In the genomic region with DNA sequence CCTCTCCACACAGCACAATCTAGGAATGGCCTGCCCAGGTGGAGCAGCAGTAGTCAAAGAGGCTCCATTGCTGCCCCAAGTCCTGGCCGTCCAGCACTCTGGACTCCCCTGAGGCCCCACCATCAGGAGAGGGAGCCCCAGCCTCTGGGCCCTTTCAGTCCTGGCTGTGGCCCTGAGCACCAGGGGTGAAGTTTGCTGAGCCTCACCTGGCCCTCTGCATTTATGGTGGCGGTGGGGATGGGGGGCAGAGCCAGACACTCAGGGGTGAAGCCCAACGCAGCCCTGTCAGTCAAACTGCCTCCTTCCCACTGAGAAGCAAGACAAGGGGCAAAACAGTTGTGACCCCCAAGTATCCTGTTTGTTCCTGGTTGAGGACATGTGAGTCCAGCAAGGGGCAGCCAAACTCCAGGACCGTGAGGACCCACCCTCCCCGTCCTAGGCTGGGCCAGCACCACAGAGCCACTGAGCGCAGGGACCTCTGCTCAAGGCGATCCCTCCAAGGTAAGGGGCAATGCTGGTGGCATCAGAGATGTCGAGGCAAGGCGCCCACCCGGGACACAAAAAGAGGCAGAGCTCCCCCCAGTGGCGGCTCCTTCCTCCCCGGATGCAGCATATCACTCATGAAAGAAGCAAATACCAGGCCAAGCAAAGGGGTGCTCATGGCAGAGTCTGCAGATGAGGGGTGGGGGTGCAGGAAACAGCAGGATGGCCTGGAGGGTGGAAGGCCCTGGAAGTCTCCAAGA, we compare ENCODE assay signal across 9 cellular contexts. TPM values are rescaled to one million over a fixed set of nuclear protein-coding genes. Genes with fewer than 3 reads are reported as not detected.
DNase-seq lines count a peak whose midpoint lies in the region; ATAC-seq and TF ChIP-seq lines count a peak whose summit lies in the region.
"Had no signal": no experiment of that assay in that cellular context is flagged by ENCODE, and none has a peak within 500 bp of the region (broad histone marks: within the 10 kb centered on the region; RNA-seq: fewer than 3 reads in every experiment).

No MANE protein-coding gene starts in this region.

- intact Hi-C loops in activated CD4-positive, alpha-beta T cell treated with anti-CD3 and anti-CD28 coated beads for 36 hours (cut with DNase I, micrococcal nuclease) = loop anchor here (1.0 to 5.0 kb wide), 4 partner anchors 140 to 393 kb away; a partner anchor contains a TSS
- intact Hi-C loops in colonic mucosa (cut with DNase I) = loop anchor here (5.0 kb wide), 2 partner anchors 140 to 220 kb away; a partner anchor contains a TSS

- ATAC-seq in activated CD4-positive, alpha-beta T cell treated with anti-CD3 and anti-CD28 coated beads for 36 hours = peak; percentile 52
- ATAC-seq in stimulated activated naive B cell treated with anti-CD40 and anti-IgM and Interleukin-4, amounts not matched to agents 10 μg/mL and 1 μg/mL and 100 μg/mL, for 72 hours (replicated peaks) = peak; percentile 22 to 48
- ATAC-seq in HG03354 (IDR thresholded peaks at IDR 0.05; ENCODE audit: poor library complexity, severe bottlenecking, unreplicated experiment) = no peak

- DNase-seq in ELF-1 (ENCODE audit: low read depth, low spot score) = peak; percentile 80
- peak; percentile 23 for DNase-seq in LHCN-M2 (ENCODE audit: low read depth)
- peak; percentile 82 for DNase-seq in activated CD4-positive, alpha-beta T cell treated with anti-CD3 and anti-CD28 coated beads for 36 hours
- peak; percentile 77 for DNase-seq in colonic mucosa
- peak in 1 of 2 experiments; percentile 69 for DNase-seq in mesothelial cell of epicardium (ENCODE audit: low spot score in 2 of 2, unreplicated experiment in 2 of 2)
- DNase-seq in stimulated activated naive B cell treated with anti-CD40 and anti-IgM and Interleukin-4, amounts not matched to agents 10 μg/mL and 1 μg/mL and 100 μg/mL, for 72 hours = no peak
- no peak for DNase-seq in NOMO-1 treated with dmso at 0.1 percent for 144 hours (lab: John Stamatoyannopoulos, UW; ENCODE audit: unreplicated experiment)

- CTCF ChIA-PET in activated CD4-positive, alpha-beta T cell treated with anti-CD3 and anti-CD28 coated beads for 36 hours (lab: Charles Lee) = interaction anchor here (0.6 to 1.6 kb wide), 5 partner anchors 197 to 368 kb away, joined by 3 to 6 read pairs (median 4); no protein-coding TSS in a partner anchor

- H3K4me3 ChIP-seq in colonic mucosa = no peak overlapping the region

- no peaks in the 10 kb centered on the region for H3K9me3 ChIP-seq in colonic mucosa

- TF ChIP-seq CTCF in colonic mucosa (IDR thresholded peaks at IDR 0.05) (peak; percentile 56), mesothelial cell of epicardium (IDR thresholded peaks at IDR 0.05; ENCODE audit: unreplicated experiment) (peak; percentile 26)

- POLR2A ChIA-PET in activated CD4-positive, alpha-beta T cell treated with anti-CD3 and anti-CD28 coated beads for 36 hours (lab: Charles Lee) = no interaction called here

- no peaks in the 10 kb centered on the region for H3K4me1 ChIP-seq in colonic mucosa

- no peaks in the 10 kb centered on the region for H3K36me3 Mint-ChIP-seq in activated CD4-positive, alpha-beta T cell treated with anti-CD3 and anti-CD28 coated beads for 36 hours (ENCODE audit: low read depth)
- no peaks in the 10 kb centered on the region for H3K36me3 Mint-ChIP-seq in mesothelial cell of epicardium
- H3K36me3 Mint-ChIP-seq in stimulated activated naive B cell treated with anti-CD40 and anti-IgM and Interleukin-4, amounts not matched to agents 10 μg/mL and 1 μg/mL and 100 μg/mL, for 72 hours = peaks cover 1 to 9% of the 10 kb centered on the region in 2 donors
- H3K36me3 Mint-ChIP-seq: activated naive CD4-positive, alpha-beta T cell treated with anti-CD3 and anti-CD28 coated beads, Interleukin-2, amount 50 U/mL, for 24 hours had no signal

- H3K4me1 Mint-ChIP-seq in activated CD4-positive, alpha-beta T cell treated with anti-CD3 and anti-CD28 coated beads for 36 hours = no peaks in the 10 kb centered on the region
- H3K4me1 Mint-ChIP-seq in mesothelial cell of epicardium = no peaks in the 10 kb centered on the region
- peaks cover 18 to 21% of the 10 kb centered on the region in 2 donors for H3K4me1 Mint-ChIP-seq in stimulated activated naive B cell treated with anti-CD40 and anti-IgM and Interleukin-4, amounts not matched to agents 10 μg/mL and 1 μg/mL and 100 μg/mL, for 72 hours
- H3K4me1 Mint-ChIP-seq: activated naive CD4-positive, alpha-beta T cell treated with anti-CD3 and anti-CD28 coated beads, Interleukin-2, amount 50 U/mL, for 24 hours had no signal

- no peaks in the 10 kb centered on the region for H3K27me3 Mint-ChIP-seq in activated CD4-positive, alpha-beta T cell treated with anti-CD3 and anti-CD28 coated beads for 36 hours
- H3K27me3 Mint-ChIP-seq in mesothelial cell of epicardium (ENCODE audit: low read depth) = no peaks in the 10 kb centered on the region
- H3K27me3 Mint-ChIP-seq in stimulated activated naive B cell treated with anti-CD40 and anti-IgM and Interleukin-4, amounts not matched to agents 10 μg/mL and 1 μg/mL and 100 μg/mL, for 72 hours = no peaks in the 10 kb centered on the region
- H3K27me3 Mint-ChIP-seq: activated naive CD4-positive, alpha-beta T cell treated with anti-CD3 and anti-CD28 coated beads, Interleukin-2, amount 50 U/mL, for 24 hours had no signal

- no peaks in the 10 kb centered on the region for H3K36me3 ChIP-seq in colonic mucosa

- H3K4me3 Mint-ChIP-seq in activated CD4-positive, alpha-beta T cell treated with anti-CD3 and anti-CD28 coated beads for 36 hours = no peak overlapping the region
- H3K4me3 Mint-ChIP-seq in mesothelial cell of epicardium = no peak overlapping the region
- H3K4me3 Mint-ChIP-seq in stimulated activated naive B cell treated with anti-CD40 and anti-IgM and Interleukin-4, amounts not matched to agents 10 μg/mL and 1 μg/mL and 100 μg/mL, for 72 hours = peak overlapping the region in 1 of 2 donors; percentile 14
- H3K4me3 Mint-ChIP-seq: activated naive CD4-positive, alpha-beta T cell treated with anti-CD3 and anti-CD28 coated beads, Interleukin-2, amount 50 U/mL, for 24 hours had no signal

- no peaks in the 10 kb centered on the region for H3K27me3 ChIP-seq in colonic mucosa

- peak overlapping the region in 1 of 2 donors; percentile 24 for H3K9ac ChIP-seq in colonic mucosa (ENCODE audit: low read depth in 2 of 2, low read length in 2 of 2)

- H3K27ac Mint-ChIP-seq in activated CD4-positive, alpha-beta T cell treated with anti-CD3 and anti-CD28 coated beads for 36 hours = peak overlapping the region; percentile 48
- no peak overlapping the region for H3K27ac Mint-ChIP-seq in mesothelial cell of epicardium
- peak overlapping the region; percentile 77 for H3K27ac Mint-ChIP-seq in stimulated activated naive B cell treated with anti-CD40 and anti-IgM and Interleukin-4, amounts not matched to agents 10 μg/mL and 1 μg/mL and 100 μg/mL, for 72 hours
- H3K27ac Mint-ChIP-seq: activated naive CD4-positive, alpha-beta T cell treated with anti-CD3 and anti-CD28 coated beads, Interleukin-2, amount 50 U/mL, for 24 hours had no signal

- H3K27ac ChIP-seq in colonic mucosa = no peak overlapping the region

- no peaks in the 10 kb centered on the region for H3K9me3 Mint-ChIP-seq in activated CD4-positive, alpha-beta T cell treated with anti-CD3 and anti-CD28 coated beads for 36 hours (ENCODE audit: low read depth)
- no peaks in the 10 kb centered on the region for H3K9me3 Mint-ChIP-seq in mesothelial cell of epicardium
- no peaks in the 10 kb centered on the region for H3K9me3 Mint-ChIP-seq in stimulated activated naive B cell treated with anti-CD40 and anti-IgM and Interleukin-4, amounts not matched to agents 10 μg/mL and 1 μg/mL and 100 μg/mL, for 72 hours
- H3K9me3 Mint-ChIP-seq: activated naive CD4-positive, alpha-beta T cell treated with anti-CD3 and anti-CD28 coated beads, Interleukin-2, amount 50 U/mL, for 24 hours had no signal

RNA-seq across cellular contexts. Expression of a gene that starts 4.8 kb away (rescaled TPM):
- total RNA-seq in LHCN-M2 (2014; rRNA removed) = not detected in 2 replicates
- not detected for polyA plus RNA-seq in LHCN-M2 (2012)
- total RNA-seq in activated CD4-positive, alpha-beta T cell treated with anti-CD3 and anti-CD28 coated beads for 36 hours = under 1 TPM; 0.23 to 0.53 TPM
- 100 to 1,000 TPM; 186 to 239 TPM for total RNA-seq in colonic mucosa
- 2.5 to 3.5 TPM (median 2.7 TPM) in 3 replicates for total RNA-seq in mesothelial cell of epicardium

Comparison
In these comparisons a context has a peak if more than half of its experiments do, and no peak if none do; other contexts are left out.
1. DNase-seq: peak in ELF-1 (single experiment), LHCN-M2 (single experiment), activated CD4-positive, alpha-beta T cell treated with anti-CD3 and anti-CD28 coated beads for 36 hours (single experiment) and colonic mucosa (single experiment); none in stimulated activated naive B cell treated with anti-CD40 and anti-IgM and Interleukin-4, amounts not matched to agents 10 μg/mL and 1 μg/mL and 100 μg/mL, for 72 hours (single experiment) and NOMO-1 treated with dmso at 0.1 percent for 144 hours (single experiment).
2. RNA of a gene that starts 4.8 kb away (total RNA-seq): 186 to 239 TPM in colonic mucosa; 2.5 to 3.5 TPM in mesothelial cell of epicardium, 0.23 to 0.53 TPM in activated CD4-positive, alpha-beta T cell treated with anti-CD3 and anti-CD28 coated beads for 36 hours and not detected in LHCN-M2; every median in the first group is over 10 times any median in the second.